Comparison of ENCODE assay signal across 16 cellular contexts in the genomic region with DNA sequence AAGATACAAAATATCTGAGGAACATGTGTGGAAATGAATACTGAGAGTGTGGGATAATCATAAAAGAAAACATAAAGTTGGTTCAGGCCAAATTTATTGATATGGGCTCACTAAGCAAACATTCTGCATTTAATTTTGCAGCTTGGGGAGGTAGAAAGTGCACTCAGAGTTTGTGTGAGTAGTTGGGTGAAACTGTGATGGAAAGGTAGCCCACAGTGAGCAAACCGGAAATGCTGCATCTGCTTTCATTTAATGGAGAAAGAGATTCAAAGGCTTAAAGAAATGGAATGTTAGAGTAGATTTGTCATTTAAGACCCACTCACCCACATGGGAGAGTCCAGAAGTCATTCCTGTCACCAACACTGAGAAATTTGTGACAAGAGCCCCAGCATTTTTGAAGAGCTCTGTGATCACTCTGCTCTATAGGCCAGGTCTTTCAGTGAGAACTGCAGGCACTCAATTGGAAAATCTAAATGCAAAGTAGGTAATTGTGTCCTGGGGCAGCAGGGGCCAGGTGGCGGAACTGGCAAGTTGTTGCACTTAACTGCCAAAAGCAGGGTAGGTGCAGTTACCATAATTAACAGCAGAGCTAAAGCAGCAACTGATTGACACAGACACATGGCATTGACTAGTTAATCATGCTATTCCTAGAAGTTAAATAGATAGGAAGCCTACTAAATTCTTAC.
DNase-seq lines count a peak whose midpoint lies in the region; ATAC-seq and TF ChIP-seq lines count a peak whose summit lies in the region.
"Had no signal": no experiment of that assay in that cellular context is flagged by ENCODE, and none has a peak within 500 bp of the region (broad histone marks: within the 10 kb centered on the region; RNA-seq: fewer than 3 reads in every experiment).

No MANE protein-coding gene starts in this region.

- H3K9me3 Mint-ChIP-seq in neural progenitor cell = no peaks in the 10 kb centered on the region
- peaks cover 4 to 17% (median 10%) of the 10 kb centered on the region in 5 donors for H3K9me3 Mint-ChIP-seq in CD8-positive, alpha-beta memory T cell
- H3K9me3 Mint-ChIP-seq in activated T-helper 1 cell treated with anti-CD3 and anti-CD28 coated beads, Interleukin-12 subunit alpha, Interleukin-12 subunit beta, Interleukin-2, Interleukin-4 antibody, amounts not matched to agents 30 ng/mL and 10 ng/mL and 1 ng/mL, durations not matched to agents 14 hours and 24 hours and 36 hours = peaks cover 17% of the 10 kb centered on the region
- H3K9me3 Mint-ChIP-seq: activated naive CD4-positive, alpha-beta T cell treated with anti-CD3 and anti-CD28 coated beads, Interleukin-2, amount 50 U/mL, for 24 hours had no signal

- no peak overlapping the region for H3K9ac ChIP-seq in neural progenitor cell

- CTCF ChIA-PET in CD8-positive, alpha-beta memory T cell (lab: Charles Lee) = no interaction called here

- POLR2A ChIA-PET in CD8-positive, alpha-beta memory T cell (lab: Charles Lee) = no interaction called here

- H3K36me3 Mint-ChIP-seq in neural progenitor cell = no peaks in the 10 kb centered on the region
- H3K36me3 Mint-ChIP-seq in CD8-positive, alpha-beta memory T cell = no peaks in the 10 kb centered on the region
- H3K36me3 Mint-ChIP-seq in activated T-helper 1 cell treated with anti-CD3 and anti-CD28 coated beads, Interleukin-12 subunit alpha, Interleukin-12 subunit beta, Interleukin-2, Interleukin-4 antibody, amounts not matched to agents 30 ng/mL and 10 ng/mL and 1 ng/mL, durations not matched to agents 14 hours and 24 hours and 36 hours (ENCODE audit: low read depth) = no peaks in the 10 kb centered on the region
- H3K36me3 Mint-ChIP-seq: activated naive CD4-positive, alpha-beta T cell treated with anti-CD3 and anti-CD28 coated beads, Interleukin-2, amount 50 U/mL, for 24 hours; naive thymus-derived CD8-positive, alpha-beta T cell had no signal

- no peak overlapping the region for H2AFZ ChIP-seq in neural progenitor cell (replicated peaks)

- H3K4me3 ChIP-seq in neural progenitor cell = no peak overlapping the region
- H3K4me3 ChIP-seq in CD8-positive, alpha-beta memory T cell (ENCODE audit: low read length) = no peak overlapping the region
- H3K4me3 ChIP-seq: cardiac muscle cell, heart right ventricle, left lung, tibial artery had no signal

- no peak overlapping the region for H3K4me2 ChIP-seq in neural progenitor cell

- no peak overlapping the region for H3K27ac Mint-ChIP-seq in neural progenitor cell
- H3K27ac Mint-ChIP-seq in CD8-positive, alpha-beta memory T cell = peak overlapping the region in 1 of 8 donors; percentile 60
- H3K27ac Mint-ChIP-seq in activated T-helper 1 cell treated with anti-CD3 and anti-CD28 coated beads, Interleukin-12 subunit alpha, Interleukin-12 subunit beta, Interleukin-2, Interleukin-4 antibody, amounts not matched to agents 30 ng/mL and 10 ng/mL and 1 ng/mL, durations not matched to agents 14 hours and 24 hours and 36 hours = no peak overlapping the region
- H3K27ac Mint-ChIP-seq: activated naive CD4-positive, alpha-beta T cell treated with anti-CD3 and anti-CD28 coated beads, Interleukin-2, amount 50 U/mL, for 24 hours; naive thymus-derived CD8-positive, alpha-beta T cell had no signal

- peaks cover 11% of the 10 kb centered on the region for H3K4me1 ChIP-seq in neural progenitor cell
- H3K4me1 ChIP-seq in CD8-positive, alpha-beta memory T cell (ENCODE audit: insufficient read depth, low read length) = no peaks in the 10 kb centered on the region
- H3K4me1 ChIP-seq: heart right ventricle, left lung, tibial artery had no signal

- intact Hi-C loops in activated T-helper 1 cell treated with anti-CD3 and anti-CD28 coated beads, Interleukin-12 subunit alpha, Interleukin-12 subunit beta, Interleukin-2, Interleukin-4 antibody, amounts not matched to agents 30 ng/mL and 10 ng/mL and 1 ng/mL, durations not matched to agents 14 hours and 24 hours and 36 hours (cut with micrococcal nuclease) = no loop called here

- no peaks in the 10 kb centered on the region for H3K36me3 ChIP-seq in neural progenitor cell
- H3K36me3 ChIP-seq in CD8-positive, alpha-beta memory T cell (ENCODE audit: insufficient read depth, low read length) = no peaks in the 10 kb centered on the region
- H3K36me3 ChIP-seq: cardiac muscle cell, heart right ventricle, left lung, tibial artery had no signal

- H3K9me3 ChIP-seq in neural progenitor cell (ENCODE audit: low read depth) = no peaks in the 10 kb centered on the region
- H3K9me3 ChIP-seq in CD8-positive, alpha-beta memory T cell (ENCODE audit: low read length) = no peaks in the 10 kb centered on the region
- H3K9me3 ChIP-seq: left lung, tibial artery had no signal

- H3K27me3 ChIP-seq in neural progenitor cell = no peaks in the 10 kb centered on the region
- no peaks in the 10 kb centered on the region for H3K27me3 ChIP-seq in CD8-positive, alpha-beta memory T cell (ENCODE audit: insufficient read depth, low read length, poor library complexity, severe bottlenecking)
- H3K27me3 ChIP-seq: cardiac muscle cell, heart right ventricle, left lung, tibial artery had no signal

- DNase-seq in neural progenitor cell (ENCODE audit: low spot score) = peak; percentile 49
- no peak for DNase-seq in CD8-positive, alpha-beta memory T cell
- no peak for DNase-seq in hepatic stellate cell (ENCODE audit: low spot score)
- no peak for DNase-seq in activated T-helper 1 cell treated with anti-CD3 and anti-CD28 coated beads, Interleukin-12 subunit alpha, Interleukin-12 subunit beta, Interleukin-2, Interleukin-4 antibody, amounts not matched to agents 30 ng/mL and 10 ng/mL and 1 ng/mL, durations not matched to agents 14 hours and 24 hours and 36 hours (ENCODE audit: low spot score)
- DNase-seq in GOT3 (lab: John Stamatoyannopoulos, UW) = no peak
- DNase-seq: heart right ventricle; left lung; naive thymus-derived CD8-positive, alpha-beta T cell; NCI-H1092; NCI-H774; tibial artery had no signal

- peak overlapping the region; percentile 43 for H3K27ac ChIP-seq in neural progenitor cell
- H3K27ac ChIP-seq in CD8-positive, alpha-beta memory T cell (ENCODE audit: low read depth, low read length) = no peak overlapping the region
- H3K27ac ChIP-seq: cardiac muscle cell, heart right ventricle, left lung, tibial artery had no signal

- H4K20me1 ChIP-seq in neural progenitor cell (ENCODE audit: low read depth) = no peaks in the 10 kb centered on the region

- ATAC-seq in GM19328 (IDR thresholded peaks at IDR 0.05; ENCODE audit: unreplicated experiment) (peak; percentile 75), HG02623 (IDR thresholded peaks at IDR 0.05; ENCODE audit: unreplicated experiment) (peak; percentile 65), HG03565 (IDR thresholded peaks at IDR 0.05; ENCODE audit: unreplicated experiment) (peak; percentile 46)
- ATAC-seq: heart right ventricle; left lung; naive thymus-derived CD8-positive, alpha-beta T cell had no signal

- no peak for TF ChIP-seq CTCF in neural progenitor cell (IDR thresholded peaks at IDR 0.05)

- H3K27me3 Mint-ChIP-seq in neural progenitor cell (ENCODE audit: insufficient read depth, low read depth) = no peaks in the 10 kb centered on the region
- no peaks in the 10 kb centered on the region for H3K27me3 Mint-ChIP-seq in CD8-positive, alpha-beta memory T cell
- no peaks in the 10 kb centered on the region for H3K27me3 Mint-ChIP-seq in activated T-helper 1 cell treated with anti-CD3 and anti-CD28 coated beads, Interleukin-12 subunit alpha, Interleukin-12 subunit beta, Interleukin-2, Interleukin-4 antibody, amounts not matched to agents 30 ng/mL and 10 ng/mL and 1 ng/mL, durations not matched to agents 14 hours and 24 hours and 36 hours (ENCODE audit: insufficient read depth)
- H3K27me3 Mint-ChIP-seq: activated naive CD4-positive, alpha-beta T cell treated with anti-CD3 and anti-CD28 coated beads, Interleukin-2, amount 50 U/mL, for 24 hours; naive thymus-derived CD8-positive, alpha-beta T cell had no signal

- no peak overlapping the region for H3K4me3 Mint-ChIP-seq in neural progenitor cell
- no peak overlapping the region for H3K4me3 Mint-ChIP-seq in CD8-positive, alpha-beta memory T cell
- H3K4me3 Mint-ChIP-seq in activated T-helper 1 cell treated with anti-CD3 and anti-CD28 coated beads, Interleukin-12 subunit alpha, Interleukin-12 subunit beta, Interleukin-2, Interleukin-4 antibody, amounts not matched to agents 30 ng/mL and 10 ng/mL and 1 ng/mL, durations not matched to agents 14 hours and 24 hours and 36 hours = no peak overlapping the region
- H3K4me3 Mint-ChIP-seq: activated naive CD4-positive, alpha-beta T cell treated with anti-CD3 and anti-CD28 coated beads, Interleukin-2, amount 50 U/mL, for 24 hours; naive thymus-derived CD8-positive, alpha-beta T cell had no signal

- H3K4me1 Mint-ChIP-seq in neural progenitor cell = peaks cover 6% of the 10 kb centered on the region
- H3K4me1 Mint-ChIP-seq in CD8-positive, alpha-beta memory T cell = no peaks in the 10 kb centered on the region
- H3K4me1 Mint-ChIP-seq in activated T-helper 1 cell treated with anti-CD3 and anti-CD28 coated beads, Interleukin-12 subunit alpha, Interleukin-12 subunit beta, Interleukin-2, Interleukin-4 antibody, amounts not matched to agents 30 ng/mL and 10 ng/mL and 1 ng/mL, durations not matched to agents 14 hours and 24 hours and 36 hours (ENCODE audit: low read depth) = peaks cover 6% of the 10 kb centered on the region
- H3K4me1 Mint-ChIP-seq: activated naive CD4-positive, alpha-beta T cell treated with anti-CD3 and anti-CD28 coated beads, Interleukin-2, amount 50 U/mL, for 24 hours; naive thymus-derived CD8-positive, alpha-beta T cell had no signal

- H3K79me2 ChIP-seq in neural progenitor cell (ENCODE audit: low read depth) = no peaks in the 10 kb centered on the region

- H3F3A ChIP-seq in neural progenitor cell (ENCODE audit: low read depth) = no peaks in the 10 kb centered on the region
